1 cellular context compared by ENCODE assay signal in the genomic region with DNA sequence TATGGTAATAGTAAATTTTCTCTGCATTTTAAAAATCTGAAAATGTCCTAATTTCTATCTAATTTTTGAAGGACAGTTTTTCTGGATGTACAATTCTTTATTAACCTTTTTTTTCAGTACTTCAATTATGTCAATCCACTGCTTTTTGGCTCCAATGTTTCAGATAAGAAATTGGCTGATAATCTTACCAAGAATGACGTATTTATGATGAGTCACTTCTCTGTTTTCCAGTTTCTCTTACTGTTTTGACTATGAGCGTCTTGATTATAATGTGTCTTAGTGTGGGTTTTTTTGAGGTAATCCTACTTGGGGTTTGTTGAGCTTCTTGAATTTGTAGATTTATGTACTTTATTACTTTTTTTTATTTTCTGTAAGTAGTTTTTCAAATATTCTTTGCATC.
TF ChIP-seq lines count a peak whose summit lies in the region.

No MANE protein-coding gene starts in this region.

TF ChIP-seq in GM23338, 12 proteins besides CTCF, POLR2A, EP300 and RAD21 (continued from another document):
- TF ChIP-seq ZNF331 (CRISPR knock-in tag; IDR thresholded peaks at IDR 0.05; ENCODE audit: low read depth) (no peak), NANOG (IDR thresholded peaks at IDR 0.05; ENCODE audit: borderline replicate concordance) (no peak)
TF ChIP-seq in GM23338: peak in this region for 0.
